Comparison of ENCODE assay signal across 8 cellular contexts in genomic region chr2:102615620-102616436, GRCh38. TPM values are rescaled to one million over a fixed set of nuclear protein-coding genes. Genes with fewer than 3 reads are reported as not detected.
DNase-seq lines count a peak whose midpoint lies in the region; ATAC-seq and TF ChIP-seq lines count a peak whose summit lies in the region.

No MANE protein-coding gene starts in this region.

- H3K36me3 Mint-ChIP-seq in CD14-positive monocyte (peaks cover 0 to 3% of the 10 kb centered on the region in 2 donors), nephron (ENCODE audit: low read depth) (no peaks in the 10 kb centered on the region)

- H3K27me3 ChIP-seq in esophagus squamous epithelium (peaks cover 3 to 87% (median 5%) of the 10 kb centered on the region in 4 donors), upper lobe of right lung (peaks cover 33% of the 10 kb centered on the region)

- H3K27me3 Mint-ChIP-seq in CD14-positive monocyte (ENCODE audit: low read depth in 3 of 3) (peaks cover 34 to 49% (median 42%) of the 10 kb centered on the region in 3 donors), nephron (ENCODE audit: low read depth) (peaks cover 49% of the 10 kb centered on the region)

- H3K4me3 Mint-ChIP-seq in CD14-positive monocyte (no peak overlapping the region), nephron (no peak overlapping the region)

- peaks cover 14 to 23% (median 17%) of the 10 kb centered on the region in 3 donors for H3K4me1 ChIP-seq in esophagus squamous epithelium
- peaks cover 16% of the 10 kb centered on the region for H3K4me1 ChIP-seq in upper lobe of right lung

- DNase-seq in CD14-positive monocyte (ENCODE audit: low spot score) (peak; percentile 72), NCI-H345 (lab: John Stamatoyannopoulos, UW) (peak; percentile 69), esophagus squamous epithelium (lab: John Stamatoyannopoulos, UW) (no peak), upper lobe of right lung (peak; percentile 77)
- peak; percentile 69 for DNase-seq in activated CD4-positive, alpha-beta T cell treated with anti-CD3 and anti-CD28 coated beads for 48 hours

- H3K27ac ChIP-seq in esophagus squamous epithelium (no peak overlapping the region), upper lobe of right lung (no peak overlapping the region)

- intact Hi-C loops in CD14-positive monocyte (cut with micrococcal nuclease): loop anchor here (5.0 kb wide), 2 partner anchors 94 to 144 kb away; partner anchors contain the start of gene SLC9A4 (in 2 of the 2)
- intact Hi-C loops in esophagus squamous epithelium (cut with DNase I): loop anchor here (10.0 kb wide), 1 partner anchor 141 kb away; the partner anchor contains the start of gene SLC9A4
- intact Hi-C loops in upper lobe of right lung (cut with DNase I): no loop called here

- H3K27ac Mint-ChIP-seq in CD14-positive monocyte: no peak overlapping the region
- no peak overlapping the region for H3K27ac Mint-ChIP-seq in nephron

- H3K9me3 ChIP-seq in esophagus squamous epithelium: no peaks in the 10 kb centered on the region
- H3K9me3 ChIP-seq in upper lobe of right lung: no peaks in the 10 kb centered on the region

- peaks cover 0 to 13% (median 2%) of the 10 kb centered on the region in 7 donors for H3K9me3 Mint-ChIP-seq in CD14-positive monocyte
- no peaks in the 10 kb centered on the region for H3K9me3 Mint-ChIP-seq in nephron

- no peak for TF ChIP-seq POLR2A in esophagus squamous epithelium (IDR thresholded peaks at IDR 0.05)

- H3K36me3 ChIP-seq in esophagus squamous epithelium (no peaks in the 10 kb centered on the region), upper lobe of right lung (no peaks in the 10 kb centered on the region)

- no peak overlapping the region for H3K4me3 ChIP-seq in esophagus squamous epithelium
- no peak overlapping the region for H3K4me3 ChIP-seq in upper lobe of right lung

- H3K4me1 Mint-ChIP-seq in CD14-positive monocyte: peaks cover 14% of the 10 kb centered on the region
- peaks cover 12% of the 10 kb centered on the region for H3K4me1 Mint-ChIP-seq in nephron

- TF ChIP-seq CTCF in CD14-positive monocyte (IDR thresholded peaks at IDR 0.05): peak; percentile 93
- peak in 5 of 6 experiments; percentile 71 to 91 (median 80) for TF ChIP-seq CTCF in esophagus squamous epithelium (IDR thresholded peaks at IDR 0.05)
- peak; percentile 80 to 94 (median 87) for TF ChIP-seq CTCF in nephron (IDR thresholded peaks at IDR 0.05; ENCODE audit: unreplicated experiment in 3 of 3)
- peak; percentile 84 for TF ChIP-seq CTCF in upper lobe of right lung (IDR thresholded peaks at IDR 0.05)

- 18 to 23% methylated on average over 5 of the region's 5 CpGs for WGBS in esophagus squamous epithelium, 2 donors

- ATAC-seq in GM18861 (IDR thresholded peaks at IDR 0.05; ENCODE audit: unreplicated experiment) (peak; percentile 94), HG03039 (IDR thresholded peaks at IDR 0.05; ENCODE audit: unreplicated experiment) (peak; percentile 87), upper lobe of right lung (peak; percentile 89)

RNA-seq across cellular contexts. Expression of gene SLC9A2, which starts 3.5 kb away (rescaled TPM):
- not detected for polyA plus RNA-seq in CD14-positive monocyte
- total RNA-seq in esophagus squamous epithelium: under 1 TPM in 1 of 4 donors, not detected in 3; 0.47 TPM
- total RNA-seq in upper lobe of right lung: 0.58 TPM
